Comparison of ENCODE assay signal across 8 cellular contexts in genomic region chrX:39652336-39652735, GRCh38.
DNase-seq lines count a peak whose midpoint lies in the region; ATAC-seq and TF ChIP-seq lines count a peak whose summit lies in the region.

No MANE protein-coding gene starts in this region.

- peaks cover 0 to 1% (median 0%) of the 10 kb centered on the region in 7 donors for H3K9me3 Mint-ChIP-seq in CD4-positive, CD25-positive, alpha-beta regulatory T cell
- H3K9me3 Mint-ChIP-seq in activated CD4-positive, alpha-beta T cell treated with anti-CD3 and anti-CD28 coated beads, Interleukin-2, amount 10 ng/mL, durations not matched to agents 24 days and 14 days = no peaks in the 10 kb centered on the region
- H3K9me3 Mint-ChIP-seq in activated T-helper 17 cell treated with anti-CD3 and anti-CD28 coated beads, Interleukin-2, amount 50 U/mL, for 72 hours = no peaks in the 10 kb centered on the region

- H3K9ac ChIP-seq in HCT116 (ENCODE audit: low read length) = no peak overlapping the region

- H3K4me1 ChIP-seq in CD4-positive, CD25-positive, alpha-beta regulatory T cell (ENCODE audit: control insufficient read depth, insufficient read depth, low read length, poor library complexity, severe bottlenecking) = no peaks in the 10 kb centered on the region
- H3K4me1 ChIP-seq in HCT116 (ENCODE audit: control insufficient read depth in 1 of 2, insufficient read depth in 2 of 2, low read length in 2 of 2) = no peaks in the 10 kb centered on the region

- no peak overlapping the region for H3K27ac Mint-ChIP-seq in CD4-positive, CD25-positive, alpha-beta regulatory T cell
- H3K27ac Mint-ChIP-seq in activated CD4-positive, alpha-beta T cell treated with anti-CD3 and anti-CD28 coated beads, Interleukin-2, amount 10 ng/mL, durations not matched to agents 24 days and 14 days = no peak overlapping the region
- no peak overlapping the region for H3K27ac Mint-ChIP-seq in activated T-helper 17 cell treated with anti-CD3 and anti-CD28 coated beads, Interleukin-2, amount 50 U/mL, for 72 hours

- RAD21 ChIA-PET in HCT116 (lab: Charles Lee; ENCODE audit: low non-redundant PET in 1 of 2, low total read pairs in 2 of 2, uncharacterized antibody in 2 of 2, unreplicated experiment in 2 of 2) = interaction anchor here in 1 of 2 experiments (0.7 kb wide), 1 partner anchor 79 kb away, joined by 3 read pairs; no protein-coding TSS in a partner anchor

- no peaks in the 10 kb centered on the region for H3K9me2 ChIP-seq in HCT116 (ENCODE audit: insufficient read depth)

- no peaks in the 10 kb centered on the region for H3K27me3 ChIP-seq in CD4-positive, CD25-positive, alpha-beta regulatory T cell (ENCODE audit: control insufficient read depth, insufficient read depth, low read length)
- H3K27me3 ChIP-seq in HCT116 (ENCODE audit: insufficient read depth, low read length) = no peaks in the 10 kb centered on the region

- peak; percentile 23 to 42 (median 39); a peak in 4 of 6 replicates for TF ChIP-seq CTCF in HCT116 (IDR thresholded peaks at IDR 0.05 in 2 of 3, conservative IDR thresholded peaks at IDR 0.05 in 1 of 3; ENCODE audit: borderline replicate concordance in 1 of 3, insufficient read depth in 1 of 3, low read depth in 2 of 3, low read length in 2 of 3)

- no peaks in the 10 kb centered on the region for H3K9me3 ChIP-seq in CD4-positive, CD25-positive, alpha-beta regulatory T cell (ENCODE audit: control insufficient read depth in 2 of 2, low read length in 2 of 2)
- no peaks in the 10 kb centered on the region for H3K9me3 ChIP-seq in HCT116 (ENCODE audit: control insufficient read depth in 1 of 2, insufficient read depth in 1 of 2, low read depth in 1 of 2, low read length in 2 of 2)

- CTCF ChIA-PET in HCT116 (lab: Charles Lee) = interaction anchor here (1.1 to 1.3 kb wide), 2 partner anchors 10 to 53 kb away, joined by 3 to 5 read pairs; no protein-coding TSS in a partner anchor

- no TSS peak for BruUV-seq in HCT116 (replicated peaks; lab: Mats Ljungman, UMichigan)

- no peak overlapping the region for H3K4me2 ChIP-seq in HCT116 (ENCODE audit: low read length)

- intact Hi-C loops in HCT116 (cut with micrococcal nuclease) = loop anchor here (10.0 kb wide), 1 partner anchor 612 kb away; no protein-coding TSS in a partner anchor
- intact Hi-C loops in activated CD4-positive, alpha-beta T cell treated with anti-CD3 and anti-CD28 coated beads, Interleukin-2, amount 10 ng/mL, durations not matched to agents 24 days and 14 days (cut with micrococcal nuclease) = no loop called here

- H2AFZ ChIP-seq in HCT116 (ENCODE audit: low read depth, low read length, poor library complexity, severe bottlenecking) = no peak overlapping the region

- no peaks in the 10 kb centered on the region for H3K79me2 ChIP-seq in HCT116 (ENCODE audit: insufficient read depth, low read length)

- no peaks in the 10 kb centered on the region for H3K36me3 Mint-ChIP-seq in CD4-positive, CD25-positive, alpha-beta regulatory T cell
- no peaks in the 10 kb centered on the region for H3K36me3 Mint-ChIP-seq in activated CD4-positive, alpha-beta T cell treated with anti-CD3 and anti-CD28 coated beads, Interleukin-2, amount 10 ng/mL, durations not matched to agents 24 days and 14 days (ENCODE audit: low read depth)
- no peaks in the 10 kb centered on the region for H3K36me3 Mint-ChIP-seq in activated T-helper 17 cell treated with anti-CD3 and anti-CD28 coated beads, Interleukin-2, amount 50 U/mL, for 72 hours (ENCODE audit: low read depth)

- ATAC-seq in CD4-positive, CD25-positive, alpha-beta regulatory T cell (ENCODE audit: low read depth in 2 of 2) = no peak
- ATAC-seq in HCT116 = peak; percentile 69
- ATAC-seq in activated T-helper 17 cell treated with anti-CD3 and anti-CD28 coated beads, Interleukin-2, amount 50 U/mL, for 72 hours (replicated peaks) = no peak

- H4K20me1 ChIP-seq in HCT116 (ENCODE audit: insufficient read depth) = no peaks in the 10 kb centered on the region

- TF ChIP-seq RAD21 in HCT116 (IDR thresholded peaks at IDR 0.05; ENCODE audit: low read depth) = peak; percentile 59

- H3K36me3 ChIP-seq in CD4-positive, CD25-positive, alpha-beta regulatory T cell (ENCODE audit: control insufficient read depth, insufficient read depth, low read length) = no peaks in the 10 kb centered on the region
- no peaks in the 10 kb centered on the region for H3K36me3 ChIP-seq in HCT116 (ENCODE audit: control insufficient read depth in 1 of 2, insufficient read depth in 2 of 2, low read length in 2 of 2)

- TF ChIP-seq POLR2A in HCT116 (IDR thresholded peaks at IDR 0.05; ENCODE audit: borderline replicate concordance, extremely low read depth, insufficient read depth, insufficient read length) = no peak

- POLR2A ChIA-PET in HCT116 (lab: Charles Lee) = no interaction called here

- H3K4me3 ChIP-seq in CD4-positive, CD25-positive, alpha-beta regulatory T cell (ENCODE audit: low read depth, low read length) = no peak overlapping the region
- H3K4me3 ChIP-seq in HCT116 (replicated peaks in 1 of 2; ENCODE audit: low read depth in 1 of 2, low read length in 2 of 2) = no peak overlapping the region

- H3K4me3 Mint-ChIP-seq in CD4-positive, CD25-positive, alpha-beta regulatory T cell = no peak overlapping the region
- H3K4me3 Mint-ChIP-seq in activated CD4-positive, alpha-beta T cell treated with anti-CD3 and anti-CD28 coated beads, Interleukin-2, amount 10 ng/mL, durations not matched to agents 24 days and 14 days = no peak overlapping the region
- H3K4me3 Mint-ChIP-seq in activated T-helper 17 cell treated with anti-CD3 and anti-CD28 coated beads, Interleukin-2, amount 50 U/mL, for 72 hours = no peak overlapping the region

- peak in 2 of 3 donors; percentile 19 to 37 for DNase-seq in CD4-positive, CD25-positive, alpha-beta regulatory T cell
- peak; percentile 6 for DNase-seq in HCT116 (ENCODE audit: low read depth, low spot score)
- peak; percentile 63 for DNase-seq in activated CD4-positive, alpha-beta T cell treated with anti-CD3 and anti-CD28 coated beads, Interleukin-2, amount 10 ng/mL, durations not matched to agents 24 days and 14 days
- peak; percentile 58 for DNase-seq in iPS-NIHi7 (ENCODE audit: extremely low spot score)
- DNase-seq in D341Med (ENCODE audit: low spot score) = no peak
- no peak for DNase-seq in NCI-H1436 treated with DMSO at 0.1 percent for 48 hours (lab: John Stamatoyannopoulos, UW)
- no peak for DNase-seq in NCI-H2081 treated with DMSO at 0.1 percent for 48 hours (lab: John Stamatoyannopoulos, UW)

- H3K4me1 Mint-ChIP-seq in CD4-positive, CD25-positive, alpha-beta regulatory T cell = peaks cover 0 to 7% (median under 1%) of the 10 kb centered on the region in 4 donors
- H3K4me1 Mint-ChIP-seq in activated CD4-positive, alpha-beta T cell treated with anti-CD3 and anti-CD28 coated beads, Interleukin-2, amount 10 ng/mL, durations not matched to agents 24 days and 14 days = no peaks in the 10 kb centered on the region
- H3K4me1 Mint-ChIP-seq in activated T-helper 17 cell treated with anti-CD3 and anti-CD28 coated beads, Interleukin-2, amount 50 U/mL, for 72 hours = no peaks in the 10 kb centered on the region

- H3K27me3 Mint-ChIP-seq in CD4-positive, CD25-positive, alpha-beta regulatory T cell = peaks cover 4% of the 10 kb centered on the region
- H3K27me3 Mint-ChIP-seq in activated CD4-positive, alpha-beta T cell treated with anti-CD3 and anti-CD28 coated beads, Interleukin-2, amount 10 ng/mL, durations not matched to agents 24 days and 14 days = no peaks in the 10 kb centered on the region
- H3K27me3 Mint-ChIP-seq in activated T-helper 17 cell treated with anti-CD3 and anti-CD28 coated beads, Interleukin-2, amount 50 U/mL, for 72 hours = peaks cover 4% of the 10 kb centered on the region

- no peak overlapping the region for H3K27ac ChIP-seq in CD4-positive, CD25-positive, alpha-beta regulatory T cell (ENCODE audit: insufficient read depth, low read length, poor library complexity, severe bottlenecking)
- H3K27ac ChIP-seq in HCT116 (ENCODE audit: low read depth, low read length) = no peak overlapping the region

TF ChIP-seq in HCT116, 20 proteins besides CTCF, POLR2A, EP300 and RAD21 (continues in another document):
- TF ChIP-seq CBX3 (IDR thresholded peaks at IDR 0.05; ENCODE audit: low read depth) (no peak), CEBPB (IDR thresholded peaks at IDR 0.05; ENCODE audit: low read depth) (no peak), SRF (IDR thresholded peaks at IDR 0.05; ENCODE audit: low read depth) (no peak), REST (IDR thresholded peaks at IDR 0.05; ENCODE audit: low read depth) (no peak), SP1 (IDR thresholded peaks at IDR 0.05; ENCODE audit: low read depth) (no peak), ZNF274 (IDR thresholded peaks at IDR 0.05; ENCODE audit: low read depth, low read length) (no peak), FOSL1 (IDR thresholded peaks at IDR 0.05; ENCODE audit: low read depth) (no peak), JUND (IDR thresholded peaks at IDR 0.05) (no peak), EZH2 (IDR thresholded peaks at IDR 0.05) (no peak), POLR2AphosphoS5 (IDR thresholded peaks at IDR 0.05; ENCODE audit: low read depth, low read length) (no peak)

Comparison
In these comparisons a context has a peak if more than half of its experiments do, and no peak if none do; other contexts are left out.
1. DNase-seq: peak in CD4-positive, CD25-positive, alpha-beta regulatory T cell (2 of 3), HCT116 (single experiment), activated CD4-positive, alpha-beta T cell treated with anti-CD3 and anti-CD28 coated beads, Interleukin-2, amount 10 ng/mL, durations not matched to agents 24 days and 14 days (single experiment) and iPS-NIHi7 (single experiment); none in D341Med (single experiment), NCI-H1436 treated with DMSO at 0.1 percent for 48 hours (single experiment) and NCI-H2081 treated with DMSO at 0.1 percent for 48 hours (single experiment).